ENCODE assay signal across 8 cellular contexts in the genomic region with DNA sequence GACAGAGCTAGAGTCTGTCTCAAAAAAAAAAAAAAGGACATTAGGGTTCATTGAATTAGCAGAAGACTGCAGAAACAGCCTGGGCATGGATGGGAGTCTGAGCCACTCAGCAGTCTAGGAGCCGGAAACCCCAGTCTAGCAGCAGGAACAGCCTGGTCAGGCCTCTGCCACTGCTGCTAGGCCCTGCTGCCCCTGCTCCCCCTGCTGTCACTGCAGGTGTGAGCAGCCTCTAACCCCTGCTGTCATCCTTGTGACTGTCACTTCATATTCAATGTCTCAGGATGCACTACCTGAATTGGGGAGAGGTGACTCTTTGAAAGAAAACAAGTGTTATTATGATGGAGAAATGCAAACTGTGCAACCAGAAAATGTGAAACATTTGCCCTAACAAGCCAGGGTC. TPM values are rescaled to one million over a fixed set of nuclear protein-coding genes. Genes with fewer than 3 reads are reported as not detected.
DNase-seq lines count a peak whose midpoint lies in the region; ATAC-seq and TF ChIP-seq lines count a peak whose summit lies in the region.
"Had no signal": no experiment of that assay in that cellular context is flagged by ENCODE, and none has a peak within 500 bp of the region (broad histone marks: within the 10 kb centered on the region; RNA-seq: fewer than 3 reads in every experiment).

No MANE protein-coding gene starts in this region.

- H3K36me3 Mint-ChIP-seq in activated T-helper 1 cell treated with anti-CD3 and anti-CD28 coated beads, Interleukin-12 subunit alpha, Interleukin-12 subunit beta, Interleukin-2, Interleukin-4 antibody, amounts not matched to agents 30 ng/mL and 10 ng/mL and 1 ng/mL, durations not matched to agents 14 hours and 24 hours and 36 hours (ENCODE audit: low read depth): peaks cover 5% of the 10 kb centered on the region

- peak; percentile 65 for DNase-seq in GM12865 (ENCODE audit: low read depth)
- DNase-seq in activated T-helper 1 cell treated with anti-CD3 and anti-CD28 coated beads, Interleukin-12 subunit alpha, Interleukin-12 subunit beta, Interleukin-2, Interleukin-4 antibody, amounts not matched to agents 30 ng/mL and 10 ng/mL and 1 ng/mL, durations not matched to agents 14 hours and 24 hours and 36 hours (ENCODE audit: low spot score): peak; percentile 38
- no peak for DNase-seq in GM19240 (ENCODE audit: insufficient read length, low spot score)

- H3K27ac Mint-ChIP-seq in activated T-helper 1 cell treated with anti-CD3 and anti-CD28 coated beads, Interleukin-12 subunit alpha, Interleukin-12 subunit beta, Interleukin-2, Interleukin-4 antibody, amounts not matched to agents 30 ng/mL and 10 ng/mL and 1 ng/mL, durations not matched to agents 14 hours and 24 hours and 36 hours: no peak overlapping the region

- no peaks in the 10 kb centered on the region for H3K9me2 ChIP-seq in neural cell (ENCODE audit: insufficient read depth, low read length)

- no peak for TF ChIP-seq EP300 in neural cell (conservative IDR thresholded peaks at IDR 0.05; ENCODE audit: poor library complexity, severe bottlenecking)

- no peaks in the 10 kb centered on the region for H3K9me3 ChIP-seq in neural cell (ENCODE audit: low read length)

- peaks cover 3% of the 10 kb centered on the region for H3K9me3 Mint-ChIP-seq in activated T-helper 1 cell treated with anti-CD3 and anti-CD28 coated beads, Interleukin-12 subunit alpha, Interleukin-12 subunit beta, Interleukin-2, Interleukin-4 antibody, amounts not matched to agents 30 ng/mL and 10 ng/mL and 1 ng/mL, durations not matched to agents 14 hours and 24 hours and 36 hours

- H3K4me1 ChIP-seq in KMS-11 (ENCODE audit: low read depth, poor library complexity, severe bottlenecking): peaks cover 10% of the 10 kb centered on the region

- H3K79me2 ChIP-seq in KMS-11 (ENCODE audit: insufficient read depth, low read depth) (no peaks in the 10 kb centered on the region), neural cell (replicated peaks; ENCODE audit: insufficient read depth, low read length) (no peaks in the 10 kb centered on the region)

- no peak for TF ChIP-seq RAD21 in neural cell (conservative IDR thresholded peaks at IDR 0.05)

- no peak overlapping the region for H3K4me3 Mint-ChIP-seq in activated T-helper 1 cell treated with anti-CD3 and anti-CD28 coated beads, Interleukin-12 subunit alpha, Interleukin-12 subunit beta, Interleukin-2, Interleukin-4 antibody, amounts not matched to agents 30 ng/mL and 10 ng/mL and 1 ng/mL, durations not matched to agents 14 hours and 24 hours and 36 hours

- H3K9ac ChIP-seq in KMS-11 (no peak overlapping the region), neural cell (ENCODE audit: low read length) (no peak overlapping the region)

- H3K4me2 ChIP-seq in KMS-11: no peak overlapping the region
- H3K4me2 ChIP-seq in neural cell (ENCODE audit: low read length): no peak overlapping the region

- H3K27me3 Mint-ChIP-seq in activated T-helper 1 cell treated with anti-CD3 and anti-CD28 coated beads, Interleukin-12 subunit alpha, Interleukin-12 subunit beta, Interleukin-2, Interleukin-4 antibody, amounts not matched to agents 30 ng/mL and 10 ng/mL and 1 ng/mL, durations not matched to agents 14 hours and 24 hours and 36 hours (ENCODE audit: insufficient read depth): no peaks in the 10 kb centered on the region

- ATAC-seq in HG02623 (IDR thresholded peaks at IDR 0.05; ENCODE audit: unreplicated experiment) (no peak), HG02885 (IDR thresholded peaks at IDR 0.05; ENCODE audit: poor library complexity, unreplicated experiment) (no peak)

- H3K4me1 Mint-ChIP-seq in activated T-helper 1 cell treated with anti-CD3 and anti-CD28 coated beads, Interleukin-12 subunit alpha, Interleukin-12 subunit beta, Interleukin-2, Interleukin-4 antibody, amounts not matched to agents 30 ng/mL and 10 ng/mL and 1 ng/mL, durations not matched to agents 14 hours and 24 hours and 36 hours (ENCODE audit: low read depth): no peaks in the 10 kb centered on the region

- H3K36me3 ChIP-seq in KMS-11 (ENCODE audit: insufficient read depth) (no peaks in the 10 kb centered on the region), neural cell (ENCODE audit: insufficient read depth, low read length) (no peaks in the 10 kb centered on the region)

- no peak overlapping the region for H3K27ac ChIP-seq in KMS-11
- H3K27ac ChIP-seq in neural cell (ENCODE audit: low read length): no peak overlapping the region

- no peak overlapping the region for H3K4me3 ChIP-seq in GM12865 (ENCODE audit: low read depth, low read length)
- H3K4me3 ChIP-seq in KMS-11 (IDR thresholded peaks at IDR 0.05; ENCODE audit: insufficient read depth, low read depth, low read length): no peak overlapping the region
- H3K4me3 ChIP-seq in neural cell (ENCODE audit: low read length): no peak overlapping the region

- H4K20me1 ChIP-seq in KMS-11 (ENCODE audit: insufficient read depth): no peaks in the 10 kb centered on the region
- H4K20me1 ChIP-seq in neural cell (ENCODE audit: insufficient read depth): no peaks in the 10 kb centered on the region

- H2AFZ ChIP-seq in KMS-11 (ENCODE audit: low read depth) (peak overlapping the region; percentile 20; the same call in 1 of the 2 replicates), neural cell (ENCODE audit: low read depth, low read length) (no peak overlapping the region)

- intact Hi-C loops in activated T-helper 1 cell treated with anti-CD3 and anti-CD28 coated beads, Interleukin-12 subunit alpha, Interleukin-12 subunit beta, Interleukin-2, Interleukin-4 antibody, amounts not matched to agents 30 ng/mL and 10 ng/mL and 1 ng/mL, durations not matched to agents 14 hours and 24 hours and 36 hours (cut with micrococcal nuclease): loop anchor here (1.0 kb wide), 1 partner anchor 461 kb away; no protein-coding TSS in a partner anchor

- TF ChIP-seq CTCF in GM12865 (IDR thresholded peaks at IDR 0.05; ENCODE audit: insufficient read depth, low read depth, low read length, missing control alignments): peak; percentile 52
- peak; percentile 51; the same call in 1 of the 2 replicates for TF ChIP-seq CTCF in KMS-11 (conservative IDR thresholded peaks at IDR 0.05; ENCODE audit: low read depth, low read length)
- peak; percentile 46 for TF ChIP-seq CTCF in neural cell (IDR thresholded peaks at IDR 0.05; ENCODE audit: poor library complexity, severe bottlenecking)

- H3K27me3 ChIP-seq in KMS-11 (ENCODE audit: insufficient read depth, low read depth) (no peaks in the 10 kb centered on the region), neural cell (ENCODE audit: insufficient read depth, low read depth, low read length) (no peaks in the 10 kb centered on the region)

- no peaks in the 10 kb centered on the region for H3F3A ChIP-seq in neural cell (ENCODE audit: insufficient read depth, low read length, poor library complexity, severe bottlenecking)

TF ChIP-seq in neural cell, 6 proteins besides CTCF, POLR2A, EP300 and RAD21:
- no peak for TF ChIP-seq MXI1 (conservative IDR thresholded peaks at IDR 0.05; ENCODE audit: poor library complexity, severe bottlenecking)
- TF ChIP-seq SMC3 (conservative IDR thresholded peaks at IDR 0.05; ENCODE audit: poor library complexity): peak; percentile 51
TF ChIP-seq in neural cell: peak in this region for 1.

RNA-seq across cellular contexts. Expression of a gene that starts 7.0 kb away (rescaled TPM):
- total RNA-seq in activated T-helper 1 cell treated with anti-CD3 and anti-CD28 coated beads, Interleukin-12 subunit alpha, Interleukin-12 subunit beta, Interleukin-2, Interleukin-4 antibody, amounts not matched to agents 30 ng/mL and 10 ng/mL and 1 ng/mL, durations not matched to agents 14 hours and 24 hours and 36 hours: 356 and 358 TPM in 2 replicates
- 996 and 1,226 TPM in 2 replicates for polyA plus RNA-seq in neural cell
- polyA minus RNA-seq in neural cell: 1,078 and 1,079 TPM in 2 replicates

RNA-seq across cellular contexts. Expression of a gene that starts 45.2 kb away (rescaled TPM):
- total RNA-seq in activated T-helper 1 cell treated with anti-CD3 and anti-CD28 coated beads, Interleukin-12 subunit alpha, Interleukin-12 subunit beta, Interleukin-2, Interleukin-4 antibody, amounts not matched to agents 30 ng/mL and 10 ng/mL and 1 ng/mL, durations not matched to agents 14 hours and 24 hours and 36 hours: 1.1 and 1.3 TPM in 2 replicates
- not detected in 2 replicates for polyA plus RNA-seq in neural cell
- not detected in 2 replicates for polyA minus RNA-seq in neural cell

RNA-seq across cellular contexts. Expression of a gene that starts 56.9 kb away (rescaled TPM):
- 11.2 and 11.7 TPM in 2 replicates for total RNA-seq in activated T-helper 1 cell treated with anti-CD3 and anti-CD28 coated beads, Interleukin-12 subunit alpha, Interleukin-12 subunit beta, Interleukin-2, Interleukin-4 antibody, amounts not matched to agents 30 ng/mL and 10 ng/mL and 1 ng/mL, durations not matched to agents 14 hours and 24 hours and 36 hours
- polyA plus RNA-seq in neural cell: 0.14 TPM in 1 of 2 replicates, not detected in the other
- 2.9 TPM in 1 of 2 replicates, not detected in the other for polyA minus RNA-seq in neural cell

RNA-seq across cellular contexts. Expression of a gene that starts 58.1 kb away (rescaled TPM):
- total RNA-seq in activated T-helper 1 cell treated with anti-CD3 and anti-CD28 coated beads, Interleukin-12 subunit alpha, Interleukin-12 subunit beta, Interleukin-2, Interleukin-4 antibody, amounts not matched to agents 30 ng/mL and 10 ng/mL and 1 ng/mL, durations not matched to agents 14 hours and 24 hours and 36 hours: not detected in 2 replicates
- polyA plus RNA-seq in neural cell: 1.4 and 1.7 TPM in 2 replicates
- polyA minus RNA-seq in neural cell: 1.5 TPM in 2 replicates
- polyA plus RNA-seq: esophagus had no signal
